Comparison of ENCODE assay signal across 9 cellular contexts in the genomic region with DNA sequence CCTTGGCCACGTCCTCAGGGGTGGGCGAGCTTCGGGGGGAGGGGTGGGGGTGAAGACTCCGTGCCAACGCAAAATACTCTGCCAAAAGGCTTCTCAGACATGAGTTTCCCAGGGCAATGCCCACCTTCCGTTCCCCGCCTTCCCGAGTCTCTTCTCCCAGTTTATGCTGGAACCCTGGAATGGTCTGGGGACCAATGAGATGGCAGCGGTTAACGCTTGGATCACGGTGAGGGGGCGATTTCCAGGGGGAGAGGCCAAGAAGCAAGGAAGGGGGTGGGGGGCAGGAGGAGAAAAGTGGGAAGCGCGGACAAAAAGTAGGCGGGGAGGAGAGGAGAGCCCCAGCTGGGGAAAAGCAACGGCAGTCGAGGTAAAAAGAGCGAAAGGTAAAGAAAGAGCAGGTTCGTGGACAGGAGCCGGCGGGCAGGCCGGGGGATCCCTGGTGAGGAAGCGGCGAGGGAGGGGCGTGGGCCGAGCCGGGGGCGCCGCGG. TPM values are rescaled to one million over a fixed set of nuclear protein-coding genes. Genes with fewer than 3 reads are reported as not detected.
A peak's percentile ranks its signal among the peaks of the same experiment; 100 is the strongest.
DNase-seq lines count a peak whose midpoint lies in the region; ATAC-seq, FAIRE-seq and TF ChIP-seq lines count a peak whose summit lies in the region.
"Had no signal": no experiment of that assay in that cellular context is flagged by ENCODE, and none has a peak within 500 bp of the region (broad histone marks: within the 10 kb centered on the region; RNA-seq: fewer than 3 reads in every experiment).

No MANE protein-coding gene starts in this region.

- peak overlapping the region in 1 of 2 experiments; percentile 36; a peak in 3 of 6 replicates for H3K27ac ChIP-seq in A549
- no peak overlapping the region for H3K27ac ChIP-seq in H9 (ENCODE audit: insufficient read length, low read depth, low read length)
- H3K27ac ChIP-seq in mucosa of rectum (ENCODE audit: low read depth in 2 of 2, low read length in 2 of 2), result peak overlapping the region; percentile 24 to 35
- no peak overlapping the region for H3K27ac ChIP-seq in RWPE1
- no peak overlapping the region for H3K27ac ChIP-seq in PC-9

- no peak for TF ChIP-seq EP300 in A549 (IDR thresholded peaks at IDR 0.05)

- intact Hi-C loops in PC-9 (cut with micrococcal nuclease; ENCODE audit: unreplicated experiment), result no loop called here

- ATAC-seq in A549, result 0 out of 6 replicates have a peak, but pooled peaks of 1 of the 2 experiments have one; percentile 10

- H3K4me3 ChIP-seq in A549 (peak overlapping the region; percentile 53), mucosa of rectum (ENCODE audit: low read length in 2 of 2) (peak overlapping the region; percentile 45 to 46), PC-9 (no peak overlapping the region)

- no peak for FAIRE-seq in A549 (lab: Jason Lieb, UNC)

- no peak for TF ChIP-seq POLR2A in A549 (IDR thresholded peaks at IDR 0.05; ENCODE audit: low read length)

- H2BK15ac ChIP-seq in H9 (ENCODE audit: low read depth, low read length), result no peak overlapping the region

- no peaks in the 10 kb centered on the region for H3K36me3 ChIP-seq in mucosa of rectum (ENCODE audit: control insufficient read depth in 2 of 2, insufficient read depth in 2 of 2, low read length in 2 of 2)
- H3K36me3 ChIP-seq in PC-9 (ENCODE audit: low read depth), result no peaks in the 10 kb centered on the region

- no peak overlapping the region for H3K23ac ChIP-seq in H9 (ENCODE audit: insufficient read length, low read depth, low read length)

- H3K27me3 Mint-ChIP-seq in H9 (ENCODE audit: low read depth) (peaks cover 59% of the 10 kb centered on the region), chondrocyte (ENCODE audit: low read depth) (peaks cover 16% of the 10 kb centered on the region)

- 22% methylated on average over 26 of the region's 30 CpGs for WGBS in A549 (ENCODE audit: missing lambda C conversion rate)
- no CpG with 5 or more reads among the region's 30 CpGs for WGBS in H9 (ENCODE audit: extremely low coverage, insufficient read length, low lambda C conversion rate)

- H4K91ac ChIP-seq in H9 (ENCODE audit: insufficient read length, low read depth, low read length), result no peak overlapping the region

- H3K9me2 ChIP-seq in PC-9 (ENCODE audit: insufficient read depth), result no peaks in the 10 kb centered on the region

- H3K9me3 ChIP-seq in A549, result no peaks in the 10 kb centered on the region
- no peaks in the 10 kb centered on the region for H3K9me3 ChIP-seq in H9 (ENCODE audit: control insufficient read depth, low read depth, low read length)
- H3K9me3 ChIP-seq in mucosa of rectum (ENCODE audit: control insufficient read depth in 2 of 2, low read length in 2 of 2), result no peaks in the 10 kb centered on the region
- H3K9me3 ChIP-seq in PC-9 (ENCODE audit: insufficient read depth, low read depth), result no peaks in the 10 kb centered on the region

- TF ChIP-seq CTCF in A549 (IDR thresholded peaks at IDR 0.05) (no peak), H9 (conservative IDR thresholded peaks at IDR 0.05) (no peak), chondrocyte (IDR thresholded peaks at IDR 0.05) (no peak), RWPE1 (conservative IDR thresholded peaks at IDR 0.05; ENCODE audit: low read depth) (no peak), PC-9 (conservative IDR thresholded peaks at IDR 0.05) (no peak)

- H4K20me1 ChIP-seq in H9 (ENCODE audit: control insufficient read depth, insufficient read depth, insufficient read length) (no peaks in the 10 kb centered on the region), PC-9 (ENCODE audit: insufficient read depth) (no peaks in the 10 kb centered on the region; the same call in 1 of the 2 replicates)

- H4K8ac ChIP-seq in H9 (replicated peaks; ENCODE audit: insufficient read length, low read depth, low read length), result no peak overlapping the region

- H3K4me2 ChIP-seq in A549 (peak overlapping the region; percentile 89), H9 (ENCODE audit: insufficient read depth, insufficient read length, low read length) (peak overlapping the region; percentile 58), PC-9 (no peak overlapping the region)

- no peak for TF ChIP-seq RAD21 in A549 (conservative IDR thresholded peaks at IDR 0.05 in 1 of 2, IDR thresholded peaks at IDR 0.05 in 1 of 2)

- peaks cover 19% of the 10 kb centered on the region for H3K23me2 ChIP-seq in H9 (ENCODE audit: insufficient read length, low read depth, low read length, poor library complexity, severe bottlenecking)

- no peak overlapping the region for H2BK20ac ChIP-seq in H9 (ENCODE audit: low read depth, low read length, poor library complexity, severe bottlenecking)

- H3K79me2 ChIP-seq in H9 (ENCODE audit: insufficient read depth, low read length), result no peaks in the 10 kb centered on the region
- no peaks in the 10 kb centered on the region for H3K79me2 ChIP-seq in PC-9 (ENCODE audit: low read depth)

- H3K79me1 ChIP-seq in H9 (ENCODE audit: insufficient read depth, low read depth, low read length, poor library complexity, severe bottlenecking), result no peaks in the 10 kb centered on the region

- H2BK12ac ChIP-seq in H9 (ENCODE audit: insufficient read length, low read depth, low read length), result no peak overlapping the region

- H3K18ac ChIP-seq in H9 (ENCODE audit: insufficient read length, low read depth, low read length), result no peak overlapping the region

- H3K27ac Mint-ChIP-seq in H9 (no peak overlapping the region), chondrocyte (ENCODE audit: unreplicated experiment) (no peak overlapping the region)
- H3K27ac Mint-ChIP-seq: activated B cell treated with CpG ODN at 0.5 μM for 24 hours had no signal

- H2AK5ac ChIP-seq in H9 (ENCODE audit: insufficient read length, low read length), result no peak overlapping the region

- H3K4ac ChIP-seq in H9 (ENCODE audit: low read depth, low read length), result no peak overlapping the region

- H2AFZ ChIP-seq in H9 (ENCODE audit: low read length), result no peak overlapping the region
- no peak overlapping the region for H2AFZ ChIP-seq in PC-9

- H2BK5ac ChIP-seq in H9 (ENCODE audit: insufficient read length, low read length), result no peak overlapping the region

- BruUV-seq in PC-9 (replicated peaks; lab: Mats Ljungman, UMichigan), result no TSS peak

- DNase-seq in A549 (ENCODE audit: low read depth in 1 of 2, low spot score in 1 of 2), result no peak
- peak; percentile 55 for DNase-seq in H9
- no peak for DNase-seq in chondrocyte (ENCODE audit: low spot score)
- no peak for DNase-seq in GM19238 (ENCODE audit: insufficient read length, low spot score)
- DNase-seq in RWPE1 (ENCODE audit: low spot score), result no peak
- DNase-seq in PC-9, result no peak
- DNase-seq in COR-L47 (lab: John Stamatoyannopoulos, UW), result no peak
- DNase-seq: activated B cell treated with CpG ODN at 0.5 μM for 24 hours had no signal

- H2BK120ac ChIP-seq in H9 (ENCODE audit: low read depth, low read length, poor library complexity, severe bottlenecking), result no peak overlapping the region

- H3T11ph ChIP-seq in H9 (ENCODE audit: low read length), result no peak overlapping the region

- H3K9ac ChIP-seq in H9 (ENCODE audit: extremely low read depth, insufficient read length, low read length) (no peak overlapping the region), mucosa of rectum (ENCODE audit: low read depth in 1 of 2, low read length in 2 of 2) (peak overlapping the region in 1 of 2 donors; percentile 47)

- H3K56ac ChIP-seq in H9 (ENCODE audit: insufficient read length, low read depth, low read length), result no peak overlapping the region

- POLR2A ChIA-PET in A549 (lab: Yijun Ruan, JAX), result no interaction called here
- POLR2A ChIA-PET in RWPE1 (lab: Yijun Ruan, JAX; ENCODE audit: low non-redundant PET), result no interaction called here
- POLR2A ChIA-PET in PC-9 (lab: Charles Lee; ENCODE audit: unreplicated experiment), result no interaction called here

- H3K36me3 Mint-ChIP-seq in H9 (ENCODE audit: insufficient read depth in 1 of 3, low read depth in 3 of 3) (peaks cover 0 to 2% (median 0%) of the 10 kb centered on the region in 3 experiments; a peak in 4 of 7 replicates), chondrocyte (ENCODE audit: low read depth) (peaks cover under 1% of the 10 kb centered on the region)

- peaks cover 29 to 31% of the 10 kb centered on the region in 2 experiments for H3K4me1 Mint-ChIP-seq in H9
- H3K4me1 Mint-ChIP-seq in chondrocyte (ENCODE audit: low read depth), result peaks cover 18% of the 10 kb centered on the region

- no peak overlapping the region for H4K5ac ChIP-seq in H9 (ENCODE audit: insufficient read length, low read depth, low read length)

- CTCF ChIA-PET in A549 (lab: Yijun Ruan, JAX), result no interaction called here
- CTCF ChIA-PET in RWPE1 (lab: Yijun Ruan, JAX), result interaction anchor here (0.5 kb wide), 1 partner anchor 18 kb away, joined by 5 read pairs; no protein-coding TSS in a partner anchor
- CTCF ChIA-PET in PC-9 (lab: Charles Lee), result no interaction called here

- no peaks in the 10 kb centered on the region for H3K4me1 ChIP-seq in A549
- peaks cover 3% of the 10 kb centered on the region; the same call in 1 of the 2 replicates for H3K4me1 ChIP-seq in H9 (ENCODE audit: insufficient read depth, low read length)
- peaks cover 8 to 11% of the 10 kb centered on the region in 2 donors for H3K4me1 ChIP-seq in mucosa of rectum (ENCODE audit: control insufficient read depth in 2 of 2, insufficient read depth in 2 of 2, low read length in 2 of 2)
- H3K4me1 ChIP-seq in PC-9 (replicated peaks; ENCODE audit: insufficient read depth), result no peaks in the 10 kb centered on the region

- H3K27me3 ChIP-seq in H9 (ENCODE audit: insufficient read depth, low read length) (peaks cover 12% of the 10 kb centered on the region), mucosa of rectum (ENCODE audit: control insufficient read depth in 2 of 2, insufficient read depth in 2 of 2, low read length in 2 of 2) (peaks cover 13 to 19% of the 10 kb centered on the region in 2 donors), PC-9 (ENCODE audit: insufficient read depth, low read depth) (no peaks in the 10 kb centered on the region)

- H3K4me3 Mint-ChIP-seq in H9 (peak overlapping the region; percentile 77 to 86), chondrocyte (ENCODE audit: unreplicated experiment) (peak overlapping the region; percentile 59)

- H3K9me3 Mint-ChIP-seq in H9 (no peaks in the 10 kb centered on the region), chondrocyte (ENCODE audit: low read depth) (peaks cover 1% of the 10 kb centered on the region)
- H3K9me3 Mint-ChIP-seq: activated B cell treated with CpG ODN at 0.5 μM for 24 hours had no signal

- H3F3A ChIP-seq in PC-9 (ENCODE audit: insufficient read depth, low read depth), result no peaks in the 10 kb centered on the region

- H3K14ac ChIP-seq in H9 (ENCODE audit: insufficient read depth, low read length), result no peak overlapping the region

RNA-seq across cellular contexts. Expression of a gene that starts 0.6 kb away (rescaled TPM):
- 0.04 and 0.13 TPM in 2 replicates for polyA plus RNA-seq in A549 (2011; rRNA removed)
- polyA plus RNA-seq in A549 (2012; cell fraction: cytosol; rRNA removed), result not detected in 2 replicates
- polyA plus RNA-seq in A549 (2012; cell fraction: nucleus; rRNA removed), result not detected in 2 replicates
- 0.03 TPM in 1 of 3 replicates, not detected in the others for polyA plus RNA-seq in A549 (2017; fragmentation: RNase III; extraction: RNeasy Plus Mini Kit Qiagen cat#74134 plus additional on column Dnase treatment)
- polyA minus RNA-seq in A549 (2011; rRNA and poly(A)+ RNA removed), result not detected in 2 replicates
- 2.6 and 3.0 TPM in 2 replicates for total RNA-seq in H9 (2021)
- total RNA-seq in chondrocyte, result 1.2 to 2.6 TPM (median 1.6 TPM) in 3 replicates
- total RNA-seq in PC-9 (2021), result not detected in 2 replicates
- total RNA-seq: activated B cell treated with CpG ODN at 0.5 μM for 24 hours had no signal

Comparison
In these comparisons a context has a peak if more than half of its experiments do, and no peak if none do; other contexts are left out.
1. H3K27ac ChIP-seq: peak in mucosa of rectum (2 of 2); none in H9 (single experiment), RWPE1 (single experiment) and PC-9 (single experiment).